ENCODE assay signal across 8 cellular contexts in the genomic region with DNA sequence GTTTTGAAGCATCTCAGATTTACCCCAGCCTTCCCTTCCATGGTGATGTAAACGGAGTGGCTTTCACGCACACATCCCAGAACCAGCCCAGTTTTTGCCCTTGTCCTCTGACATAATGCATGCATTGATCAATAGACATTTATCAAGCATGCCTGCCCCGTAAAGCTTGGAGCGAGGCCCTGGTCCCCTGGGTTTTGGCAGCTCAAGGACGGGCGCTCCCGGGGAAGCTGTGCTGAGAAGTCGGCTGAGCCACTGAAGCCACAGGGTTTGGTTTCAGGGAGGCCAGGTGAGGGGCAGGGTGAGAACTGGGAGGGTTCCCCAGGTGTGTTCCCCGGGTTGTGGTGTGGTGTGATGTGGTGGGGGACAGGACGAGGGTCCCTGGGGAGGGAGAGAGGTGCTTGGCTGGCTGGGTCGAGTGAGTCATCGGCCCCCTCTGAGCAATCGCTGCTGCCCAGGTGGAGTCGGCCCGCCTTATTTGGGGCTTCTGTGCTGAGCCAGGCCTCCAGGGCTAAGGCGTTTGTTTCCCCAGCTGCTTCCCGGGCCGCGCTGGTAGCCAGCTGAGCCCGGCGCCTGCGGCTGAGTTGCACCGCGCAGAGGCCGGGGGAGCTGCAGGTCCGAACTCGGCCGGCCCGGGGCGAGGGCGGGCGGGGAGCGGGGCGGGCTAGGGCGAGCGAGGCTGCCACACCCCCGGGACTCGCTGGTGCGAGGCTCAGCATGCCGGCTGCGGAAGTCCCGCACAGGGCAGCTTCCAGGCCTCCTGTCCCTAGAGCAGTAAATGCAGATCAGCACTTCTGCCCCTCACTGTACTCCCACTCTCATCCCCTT. TPM values are rescaled to one million over a fixed set of nuclear protein-coding genes. Genes with fewer than 3 reads are reported as not detected.
A peak's percentile ranks its signal among the peaks of the same experiment; 100 is the strongest.
DNase-seq lines count a peak whose midpoint lies in the region; ATAC-seq, FAIRE-seq and TF ChIP-seq lines count a peak whose summit lies in the region.

No MANE protein-coding gene starts in this region.

- DNase-seq in activated naive CD4-positive, alpha-beta T cell treated with Interleukin-2 at 50 U/mL for 16 hours = peak; percentile 78
- DNase-seq in Right ventricle myocardium superior = peak; percentile 78
- peak; percentile 82 for DNase-seq in sigmoid colon
- no peak for DNase-seq in H54 (ENCODE audit: insufficient read length, low spot score)

- peak; percentile 32 for ATAC-seq in GM18499 (IDR thresholded peaks at IDR 0.05; ENCODE audit: insufficient read depth, unreplicated experiment)
- ATAC-seq in HG02970 (IDR thresholded peaks at IDR 0.05; ENCODE audit: low FRiP score, unreplicated experiment) = peak; percentile 51
- ATAC-seq in Right ventricle myocardium superior (ENCODE audit: poor library complexity) = peak; percentile 83
- no peak for ATAC-seq in HG03457 (IDR thresholded peaks at IDR 0.05; ENCODE audit: unreplicated experiment)

- H3K27me3 ChIP-seq in OCI-LY3 (ENCODE audit: low read depth, low read length) = no peaks in the 10 kb centered on the region
- no peaks in the 10 kb centered on the region for H3K27me3 ChIP-seq in sigmoid colon

- H2AFZ ChIP-seq in OCI-LY3 (ENCODE audit: low read depth, low read length) = peak overlapping the region; percentile 61; the same call in 1 of the 2 replicates

- H3K36me3 ChIP-seq in OCI-LY3 (replicated peaks; ENCODE audit: low read depth, low read length) (no peaks in the 10 kb centered on the region), sigmoid colon (no peaks in the 10 kb centered on the region)

- H4K20me1 ChIP-seq in OCI-LY3 (ENCODE audit: insufficient read depth, low read length) = no peaks in the 10 kb centered on the region

- intact Hi-C loops in Right ventricle myocardium superior (cut with DNase I) = no loop called here
- intact Hi-C loops in sigmoid colon (cut with DNase I) = no loop called here

- H3K27ac ChIP-seq in OCI-LY3 (ENCODE audit: low read length) = no peak overlapping the region
- H3K27ac ChIP-seq in sigmoid colon = peak overlapping the region; percentile 78 to 98 (median 92)

- H3K4me3 ChIP-seq in OCI-LY3 (ENCODE audit: low read length) (peak overlapping the region; percentile 71), sigmoid colon (peak overlapping the region in 3 of 4 donors; percentile 27 to 39 (median 39))

- TF ChIP-seq EP300 in sigmoid colon (IDR thresholded peaks at IDR 0.05) = no peak

- peak overlapping the region; percentile 82 for H3K4me2 ChIP-seq in OCI-LY3 (ENCODE audit: low read length)

- 9 to 19% methylated on average over 42 of the region's 42 CpGs for WGBS in sigmoid colon, 2 donors

- H3K4me1 ChIP-seq in OCI-LY3 (ENCODE audit: low read length) = peaks cover 39% of the 10 kb centered on the region
- H3K4me1 ChIP-seq in sigmoid colon = peaks cover 0 to 93% (median 82%) of the 10 kb centered on the region in 4 donors

- TF ChIP-seq CTCF in OCI-LY3 (IDR thresholded peaks at IDR 0.05; ENCODE audit: low read depth, low read length) (no peak), sigmoid colon (IDR thresholded peaks at IDR 0.05) (no peak)

- H3K9me3 ChIP-seq in OCI-LY3 (ENCODE audit: insufficient read depth, low read length) = no peaks in the 10 kb centered on the region
- no peaks in the 10 kb centered on the region for H3K9me3 ChIP-seq in sigmoid colon

- H3K9ac ChIP-seq in OCI-LY3 (ENCODE audit: low read length) = peak overlapping the region; percentile 40; the same call in 1 of the 2 replicates

- TF ChIP-seq POLR2A in sigmoid colon (IDR thresholded peaks at IDR 0.05) (no peak), H54 (IDR thresholded peaks at IDR 0.05; ENCODE audit: low read depth, low read length) (no peak)

- no peak for FAIRE-seq in H54 (lab: Jason Lieb, UNC)

- H3K79me2 ChIP-seq in OCI-LY3 (ENCODE audit: low read length) = no peaks in the 10 kb centered on the region

RNA-seq across cellular contexts. Expression of gene ATP2B4, which starts 23.6 kb away (rescaled TPM):
- total RNA-seq in Right ventricle myocardium superior (62.9 TPM), sigmoid colon (100 to 1,000 TPM; 229 to 595 (median 347) TPM)
- polyA plus RNA-seq in sigmoid colon = 10 to 100 TPM in 1 of 3 donors, 1 to 10 TPM in 2; 1.6 to 34.5 (median 4.2) TPM
